24 cellular contexts compared by ENCODE assay signal in genomic region chr1:50562106-50562505, GRCh38.
"Had no signal": no experiment of that assay in that cellular context is flagged by ENCODE, and none has a peak within 500 bp of the region (broad histone marks: within the 10 kb centered on the region; RNA-seq: fewer than 3 reads in every experiment).

No MANE protein-coding gene starts in this region.

- H3K9ac ChIP-seq: neural progenitor cell had no signal

- H3K4me3 ChIP-seq: esophagus muscularis mucosa, heart right ventricle, lower lobe of right lung, neural progenitor cell, thoracic aorta, uterus had no signal

- H3K27ac ChIP-seq: esophagus muscularis mucosa, heart right ventricle, lower lobe of right lung, neural progenitor cell, thoracic aorta, uterus had no signal

- H3K4me2 ChIP-seq: neural progenitor cell had no signal

- DNase-seq: activated B cell treated with CpG ODN at 0.5 μM for 24 hours; activated CD4-positive, alpha-beta T cell treated with anti-CD3 and anti-CD28 coated beads for 36 hours; activated CD8-positive, alpha-beta memory T cell treated with anti-CD3 and anti-CD28 coated beads, Interleukin-2, amount 10 ng/mL, durations not matched to agents 7 days and 5 days; activated CD8-positive, alpha-beta T cell treated with anti-CD3 and anti-CD28 coated beads, Interleukin-2, amount 10 ng/mL, durations not matched to agents 7 days and 5 days; activated naive CD4-positive, alpha-beta T cell; activated T-cell treated with anti-CD3 and anti-CD28 coated beads, Interleukin-2, amount 50 U/mL, for 72 hours; anterior cingulate cortex; effector CD4-positive, alpha-beta T cell; foreskin melanocyte; heart right ventricle; kidney glomerular epithelial cell; lower lobe of right lung; mesendoderm; natural killer cell; occipital lobe; right cardiac atrium; stimulated activated CD4-positive, alpha-beta T cell treated with anti-CD3 and anti-CD28 coated beads, Interleukin-15, amount 100 ng/mL, for 24 hours; stimulated activated CD4-positive, alpha-beta T cell treated with anti-CD3 and anti-CD28 coated beads, Interleukin-2, amount 100 ng/mL, for 48 hours; stimulated activated naive CD4-positive, alpha-beta T cell treated with Interleukin-2 at 50 U/mL for 16 hours; T-cell; uterus had no signal

- H3K4me1 ChIP-seq: esophagus muscularis mucosa, lower lobe of right lung, uterus had no signal

- H2AFZ ChIP-seq: neural progenitor cell had no signal

- H3K36me3 ChIP-seq: thoracic aorta, uterus had no signal

- H3K9me3 ChIP-seq: esophagus muscularis mucosa, heart right ventricle, lower lobe of right lung, thoracic aorta, uterus had no signal

- H3K27me3 ChIP-seq: esophagus muscularis mucosa, heart right ventricle, neural progenitor cell, uterus had no signal
